Comparison of ENCODE assay signal across 18 cellular contexts in the genomic region with DNA sequence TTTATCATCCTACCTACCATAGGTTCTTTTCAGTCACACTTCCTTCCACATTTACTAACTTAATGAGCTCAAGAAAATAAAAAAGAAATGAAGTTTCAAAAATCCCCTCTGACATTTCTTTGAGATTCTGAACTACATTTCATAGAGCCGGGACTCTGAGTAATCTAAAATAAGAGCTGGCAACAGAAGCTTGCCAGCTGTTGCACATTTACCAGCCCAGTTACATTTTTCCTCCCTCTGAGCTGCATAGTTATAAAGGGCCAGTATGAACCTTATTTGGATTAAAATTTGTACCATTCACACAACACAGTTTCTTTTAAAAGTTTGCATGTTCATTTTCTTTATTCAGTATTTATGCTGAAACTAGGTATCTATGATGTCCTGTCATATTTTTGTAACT.
DNase-seq lines count a peak whose midpoint lies in the region; ATAC-seq, FAIRE-seq and TF ChIP-seq lines count a peak whose summit lies in the region.
"Had no signal": no experiment of that assay in that cellular context is flagged by ENCODE, and none has a peak within 500 bp of the region (broad histone marks: within the 10 kb centered on the region; RNA-seq: fewer than 3 reads in every experiment).

No MANE protein-coding gene starts in this region.

- TF ChIP-seq POLR2A in A549 (IDR thresholded peaks at IDR 0.05; ENCODE audit: low read length) = no peak

- TF ChIP-seq RAD21 in A549 (conservative IDR thresholded peaks at IDR 0.05 in 1 of 2, IDR thresholded peaks at IDR 0.05 in 1 of 2) = no peak

- H3K36me3 ChIP-seq in MG63 (no peaks in the 10 kb centered on the region), PC-9 (ENCODE audit: low read depth) (no peaks in the 10 kb centered on the region)
- H3K36me3 ChIP-seq: ovary, Peyer's patch had no signal

- no peaks in the 10 kb centered on the region for H3K9me2 ChIP-seq in PC-9 (ENCODE audit: insufficient read depth)

- H2AFZ ChIP-seq in PC-9 = no peak overlapping the region

- H3K79me2 ChIP-seq in PC-9 (ENCODE audit: low read depth) = no peaks in the 10 kb centered on the region

- peaks cover 27% of the 10 kb centered on the region for H3K4me1 ChIP-seq in A549
- H3K4me1 ChIP-seq in PC-9 (replicated peaks; ENCODE audit: insufficient read depth) = peaks cover 21% of the 10 kb centered on the region
- H3K4me1 ChIP-seq: Peyer's patch had no signal

- H3K4me2 ChIP-seq in A549 (no peak overlapping the region), PC-9 (no peak overlapping the region)

- CTCF ChIA-PET in A549 (lab: Yijun Ruan, JAX) (interaction anchor here (0.8 kb wide), 1 partner anchor 142 kb away, joined by 3 read pairs; no protein-coding TSS in a partner anchor), PC-9 (lab: Charles Lee) (no interaction called here)

- H3K27me3 ChIP-seq in MG63 (no peaks in the 10 kb centered on the region), PC-9 (ENCODE audit: insufficient read depth, low read depth) (no peaks in the 10 kb centered on the region)
- H3K27me3 ChIP-seq: ovary, Peyer's patch had no signal

- no peak for DNase-seq in A549 (ENCODE audit: low read depth in 1 of 2, low spot score in 1 of 2)
- peak; percentile 13 for DNase-seq in MG63
- peak; percentile 43 for DNase-seq in fibroblast of mammary gland (ENCODE audit: low read depth)
- peak; percentile 83 for DNase-seq in myocyte (ENCODE audit: low read depth)
- no peak for DNase-seq in cortex of kidney (lab: John Stamatoyannopoulos, UW)
- DNase-seq in PC-9 = no peak
- no peak for DNase-seq in NOMO-1 treated with dmso at 0.1 percent for 144 hours (lab: John Stamatoyannopoulos, UW; ENCODE audit: unreplicated experiment)
- DNase-seq: activated CD4-positive, alpha-beta T cell treated with anti-CD3 and anti-CD28 coated beads for 4 hours; activated naive CD8-positive, alpha-beta T cell treated with anti-CD3 and anti-CD28 coated beads for 36 hours; head of caudate nucleus; naive B cell; NCI-H1930; NCI-H226; ovary; Peyer's patch; stimulated activated naive CD8-positive, alpha-beta T cell treated with anti-CD3 and anti-CD28 coated beads, Interleukin-15, Interleukin-2, amounts not matched to agents 100 U/mL and 50 U/mL, for 24 hours; SW 1271 had no signal

- peaks cover 7% of the 10 kb centered on the region; the same call in 1 of the 2 replicates for H3F3A ChIP-seq in PC-9 (ENCODE audit: insufficient read depth, low read depth)

- 68% methylated on average over 1 of the region's 1 CpG for WGBS in A549 (ENCODE audit: missing lambda C conversion rate)

- intact Hi-C loops in PC-9 (cut with micrococcal nuclease; ENCODE audit: unreplicated experiment) = no loop called here

- peak; percentile 90 for FAIRE-seq in A549 (lab: Jason Lieb, UNC)

- no peak overlapping the region for H3K4me3 ChIP-seq in A549
- no peak overlapping the region for H3K4me3 ChIP-seq in MG63
- no peak overlapping the region for H3K4me3 ChIP-seq in fibroblast of mammary gland (ENCODE audit: control insufficient read depth, low read depth, low read length)
- H3K4me3 ChIP-seq in PC-9 = no peak overlapping the region
- H3K4me3 ChIP-seq: ovary, Peyer's patch had no signal

- H4K20me1 ChIP-seq in PC-9 (ENCODE audit: insufficient read depth) = no peaks in the 10 kb centered on the region

- no peak for TF ChIP-seq EP300 in A549 (IDR thresholded peaks at IDR 0.05)

- H3K9me3 ChIP-seq in A549 (no peaks in the 10 kb centered on the region), MG63 (no peaks in the 10 kb centered on the region), PC-9 (ENCODE audit: insufficient read depth, low read depth) (no peaks in the 10 kb centered on the region)
- H3K9me3 ChIP-seq: ovary, Peyer's patch had no signal

- no TSS peak for BruUV-seq in PC-9 (replicated peaks; lab: Mats Ljungman, UMichigan)

- H3K27ac ChIP-seq in A549 (no peak overlapping the region), PC-9 (no peak overlapping the region)
- H3K27ac ChIP-seq: ovary, Peyer's patch had no signal

- no peak for ATAC-seq in A549
- ATAC-seq in HG03439 (IDR thresholded peaks at IDR 0.05; ENCODE audit: unreplicated experiment) = no peak
- ATAC-seq: stimulated activated naive CD8-positive, alpha-beta T cell treated with anti-CD3 and anti-CD28 coated beads, Interleukin-15, Interleukin-2, amounts not matched to agents 100 U/mL and 50 U/mL, for 24 hours had no signal

- POLR2A ChIA-PET in A549 (lab: Yijun Ruan, JAX) (no interaction called here), PC-9 (lab: Charles Lee; ENCODE audit: unreplicated experiment) (no interaction called here)

- TF ChIP-seq CTCF in A549 (IDR thresholded peaks at IDR 0.05) = no peak
- no peak for TF ChIP-seq CTCF in fibroblast of mammary gland (conservative IDR thresholded peaks at IDR 0.05; ENCODE audit: control insufficient read depth, insufficient read depth, low read depth, low read length)
- TF ChIP-seq CTCF in PC-9 (conservative IDR thresholded peaks at IDR 0.05) = no peak

TF ChIP-seq in A549, 52 proteins besides CTCF, POLR2A, EP300 and RAD21:
- TF ChIP-seq FOSL2 (IDR thresholded peaks at IDR 0.05) = no peak
- no peak for TF ChIP-seq FOSL2 (CRISPR knock-in tag; IDR thresholded peaks at IDR 0.05)
- TF ChIP-seq FOSB (CRISPR knock-in tag; IDR thresholded peaks at IDR 0.05) = no peak
- TF ChIP-seq RFX5 (IDR thresholded peaks at IDR 0.05) = no peak
- TF ChIP-seq, protein P1, sequence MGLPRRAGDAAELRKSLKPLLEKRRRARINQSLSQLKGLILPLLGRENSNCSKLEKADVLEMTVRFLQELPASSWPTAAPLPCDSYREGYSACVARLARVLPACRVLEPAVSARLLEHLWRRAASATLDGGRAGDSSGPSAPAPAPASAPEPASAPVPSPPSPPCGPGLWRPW (IDR thresholded peaks at IDR 0.05) = no peak
- no peak for TF ChIP-seq ESRRA (IDR thresholded peaks at IDR 0.05; ENCODE audit: borderline replicate concordance, low read length)
- no peak for TF ChIP-seq SREBF2 (IDR thresholded peaks at IDR 0.05)
- no peak for TF ChIP-seq ZFP36 (IDR thresholded peaks at IDR 0.05; ENCODE audit: borderline replicate concordance, partially characterized antibody)
- no peak for TF ChIP-seq MYC (IDR thresholded peaks at IDR 0.05; ENCODE audit: borderline replicate concordance, low read length)
- no peak for TF ChIP-seq NR3C1 (IDR thresholded peaks at IDR 0.05)
- no peak for TF ChIP-seq CHD4 (IDR thresholded peaks at IDR 0.05; ENCODE audit: borderline replicate concordance)
- no peak for TF ChIP-seq KDM1A (IDR thresholded peaks at IDR 0.05; ENCODE audit: low read depth)
- TF ChIP-seq, protein P2, sequence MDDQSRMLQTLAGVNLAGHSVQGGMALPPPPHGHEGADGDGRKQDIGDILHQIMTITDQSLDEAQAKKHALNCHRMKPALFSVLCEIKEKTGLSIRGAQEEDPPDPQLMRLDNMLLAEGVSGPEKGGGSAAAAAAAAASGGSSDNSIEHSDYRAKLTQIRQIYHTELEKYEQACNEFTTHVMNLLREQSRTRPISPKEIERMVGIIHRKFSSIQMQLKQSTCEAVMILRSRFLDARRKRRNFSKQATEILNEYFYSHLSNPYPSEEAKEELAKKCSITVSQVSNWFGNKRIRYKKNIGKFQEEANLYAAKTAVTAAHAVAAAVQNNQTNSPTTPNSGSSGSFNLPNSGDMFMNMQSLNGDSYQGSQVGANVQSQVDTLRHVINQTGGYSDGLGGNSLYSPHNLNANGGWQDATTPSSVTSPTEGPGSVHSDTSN (IDR thresholded peaks at IDR 0.05) = no peak
- no peak for TF ChIP-seq GATA3 (IDR thresholded peaks at IDR 0.05; ENCODE audit: borderline replicate concordance)

Comparison
In these comparisons a context has a peak if more than half of its experiments do, and no peak if none do; other contexts are left out.
1. DNase-seq: peak in MG63 (single experiment), fibroblast of mammary gland (single experiment) and myocyte (single experiment); none in A549 (0 of 2), cortex of kidney (single experiment), PC-9 (0 of 2) and NOMO-1 treated with dmso at 0.1 percent for 144 hours (single experiment).